11 cellular contexts compared by ENCODE assay signal in genomic region chr7:92586403-92586802, GRCh38. TPM values are rescaled to one million over a fixed set of nuclear protein-coding genes. Genes with fewer than 3 reads are reported as not detected.
DNase-seq lines count a peak whose midpoint lies in the region; ATAC-seq and TF ChIP-seq lines count a peak whose summit lies in the region.
"Had no signal": no experiment of that assay in that cellular context is flagged by ENCODE, and none has a peak within 500 bp of the region (broad histone marks: within the 10 kb centered on the region; RNA-seq: fewer than 3 reads in every experiment).

No MANE protein-coding gene starts in this region.

- H3K9me2 ChIP-seq in PC-9 (ENCODE audit: insufficient read depth) = no peaks in the 10 kb centered on the region

- peaks cover 11% of the 10 kb centered on the region for H3K27me3 Mint-ChIP-seq in activated naive CD4-positive, alpha-beta T cell treated with anti-CD3 and anti-CD28 coated beads, Interleukin-2, amount 10 ng/mL, durations not matched to agents 7 days and 5 days
- no peaks in the 10 kb centered on the region for H3K27me3 Mint-ChIP-seq in Caco-2 (ENCODE audit: insufficient read depth, unreplicated experiment)

- H3K27ac Mint-ChIP-seq in activated naive CD4-positive, alpha-beta T cell treated with anti-CD3 and anti-CD28 coated beads, Interleukin-2, amount 50 U/mL, for 72 hours = peak overlapping the region; percentile 5 to 69
- H3K27ac Mint-ChIP-seq in activated naive CD4-positive, alpha-beta T cell treated with anti-CD3 and anti-CD28 coated beads, Interleukin-2, amount 10 ng/mL, durations not matched to agents 7 days and 5 days = no peak overlapping the region
- H3K27ac Mint-ChIP-seq in stimulated activated effector memory CD8-positive, alpha-beta T cell treated with anti-CD3 and anti-CD28 coated beads, Interleukin-12 subunit alpha, Interleukin-12 subunit beta, amount 100 ng/mL, for 72 hours = peak overlapping the region; percentile 17
- no peak overlapping the region for H3K27ac Mint-ChIP-seq in Caco-2 (ENCODE audit: unreplicated experiment)

- no TSS peak for BruUV-seq in PC-9 (replicated peaks; lab: Mats Ljungman, UMichigan)
- no TSS peak for BruUV-seq in Caco-2 (replicated peaks; lab: Mats Ljungman, UMichigan)

- no peak for ATAC-seq in activated naive CD4-positive, alpha-beta T cell treated with anti-CD3 and anti-CD28 coated beads, Interleukin-2, amount 50 U/mL, for 72 hours
- no peak for ATAC-seq in stimulated activated effector memory CD8-positive, alpha-beta T cell treated with anti-CD3 and anti-CD28 coated beads, Interleukin-12 subunit alpha, Interleukin-12 subunit beta, amount 100 ng/mL, for 72 hours
- no peak for ATAC-seq in HG02571 (IDR thresholded peaks at IDR 0.05; ENCODE audit: unreplicated experiment)
- no peak for ATAC-seq in GM19328 (IDR thresholded peaks at IDR 0.05; ENCODE audit: unreplicated experiment)

- no peak for TF ChIP-seq POLR2A in erythroblast (IDR thresholded peaks at IDR 0.05; ENCODE audit: low read length)

- H3K27me3 ChIP-seq in PC-9 (ENCODE audit: insufficient read depth, low read depth) = no peaks in the 10 kb centered on the region
- no peaks in the 10 kb centered on the region for H3K27me3 ChIP-seq in Caco-2 (replicated peaks; ENCODE audit: control insufficient read depth, insufficient read depth, low read length)

- POLR2A ChIA-PET in PC-9 (lab: Charles Lee; ENCODE audit: unreplicated experiment) = no interaction called here
- POLR2A ChIA-PET in Caco-2 (lab: Charles Lee) = no interaction called here

- peaks cover 0 to 3% of the 10 kb centered on the region in 2 donors for H3K9me3 Mint-ChIP-seq in activated naive CD4-positive, alpha-beta T cell treated with anti-CD3 and anti-CD28 coated beads, Interleukin-2, amount 50 U/mL, for 72 hours
- peaks cover 9% of the 10 kb centered on the region for H3K9me3 Mint-ChIP-seq in activated naive CD4-positive, alpha-beta T cell treated with anti-CD3 and anti-CD28 coated beads, Interleukin-2, amount 10 ng/mL, durations not matched to agents 7 days and 5 days
- H3K9me3 Mint-ChIP-seq in stimulated activated effector memory CD8-positive, alpha-beta T cell treated with anti-CD3 and anti-CD28 coated beads, Interleukin-12 subunit alpha, Interleukin-12 subunit beta, amount 100 ng/mL, for 72 hours = peaks cover 5% of the 10 kb centered on the region
- peaks cover 9% of the 10 kb centered on the region for H3K9me3 Mint-ChIP-seq in Caco-2 (ENCODE audit: unreplicated experiment)

- H3K27ac ChIP-seq in PC-9 = peak overlapping the region; percentile 35; the same call in 1 of the 2 replicates
- H3K27ac ChIP-seq: HL-60 had no signal

- H3K4me3 ChIP-seq in PC-9 = no peak overlapping the region; the same call in 1 of the 2 replicates
- no peak overlapping the region for H3K4me3 ChIP-seq in Caco-2 (ENCODE audit: low read depth, low read length)

- peaks cover 54% of the 10 kb centered on the region for H3K4me1 Mint-ChIP-seq in activated naive CD4-positive, alpha-beta T cell treated with anti-CD3 and anti-CD28 coated beads, Interleukin-2, amount 10 ng/mL, durations not matched to agents 7 days and 5 days
- H3K4me1 Mint-ChIP-seq in stimulated activated effector memory CD8-positive, alpha-beta T cell treated with anti-CD3 and anti-CD28 coated beads, Interleukin-12 subunit alpha, Interleukin-12 subunit beta, amount 100 ng/mL, for 72 hours = peaks cover 55% of the 10 kb centered on the region
- peaks cover 19% of the 10 kb centered on the region for H3K4me1 Mint-ChIP-seq in Caco-2 (ENCODE audit: low read depth, unreplicated experiment)

- H3K4me1 ChIP-seq in PC-9 (replicated peaks; ENCODE audit: insufficient read depth) (peaks cover 31% of the 10 kb centered on the region), Caco-2 (peaks cover 23% of the 10 kb centered on the region)

- no peak overlapping the region for H3K4me3 Mint-ChIP-seq in activated naive CD4-positive, alpha-beta T cell treated with anti-CD3 and anti-CD28 coated beads, Interleukin-2, amount 10 ng/mL, durations not matched to agents 7 days and 5 days
- peak overlapping the region; percentile 1 for H3K4me3 Mint-ChIP-seq in stimulated activated effector memory CD8-positive, alpha-beta T cell treated with anti-CD3 and anti-CD28 coated beads, Interleukin-12 subunit alpha, Interleukin-12 subunit beta, amount 100 ng/mL, for 72 hours
- no peak overlapping the region for H3K4me3 Mint-ChIP-seq in Caco-2 (ENCODE audit: unreplicated experiment)

- peak overlapping the region; percentile 37 for H3K4me2 ChIP-seq in PC-9

- H3K9me3 ChIP-seq in PC-9 (ENCODE audit: insufficient read depth, low read depth) (no peaks in the 10 kb centered on the region), Caco-2 (no peaks in the 10 kb centered on the region)

- CTCF ChIA-PET in activated naive CD4-positive, alpha-beta T cell treated with anti-CD3 and anti-CD28 coated beads, Interleukin-2, amount 10 ng/mL, durations not matched to agents 7 days and 5 days (lab: Charles Lee) = interaction anchor here (1.2 to 2.1 kb wide), 2 partner anchors 12 to 24 kb away, joined by 3 to 6 read pairs; no protein-coding TSS in a partner anchor
- CTCF ChIA-PET in PC-9 (lab: Charles Lee) (no interaction called here), Caco-2 (lab: Charles Lee) (no interaction called here)

- 0 out of 2 replicates have a peak, but pooled peaks cover 11% of the 10 kb centered on the region for H3F3A ChIP-seq in PC-9 (ENCODE audit: insufficient read depth, low read depth)

- no peak for DNase-seq in activated naive CD4-positive, alpha-beta T cell treated with anti-CD3 and anti-CD28 coated beads, Interleukin-2, amount 50 U/mL, for 72 hours (ENCODE audit: low spot score in 2 of 2)
- DNase-seq in activated naive CD4-positive, alpha-beta T cell treated with anti-CD3 and anti-CD28 coated beads, Interleukin-2, amount 10 ng/mL, durations not matched to agents 7 days and 5 days = no peak
- DNase-seq in PC-9 (no peak), erythroblast (lab: John Stamatoyannopoulos, UW) (peak; percentile 64), Caco-2 (no peak)
- DNase-seq in stimulated activated effector memory CD8-positive, alpha-beta T cell treated with anti-CD3 and anti-CD28 coated beads, Interleukin-12 subunit alpha, Interleukin-12 subunit beta, amount 100 ng/mL, for 72 hours (ENCODE audit: low spot score in 2 of 2) = no peak
- DNase-seq: effector memory CD4-positive, alpha-beta T cell; NCI-H226 had no signal

- peaks cover 30 to 46% of the 10 kb centered on the region in 2 donors for H3K36me3 Mint-ChIP-seq in activated naive CD4-positive, alpha-beta T cell treated with anti-CD3 and anti-CD28 coated beads, Interleukin-2, amount 50 U/mL, for 72 hours
- H3K36me3 Mint-ChIP-seq in activated naive CD4-positive, alpha-beta T cell treated with anti-CD3 and anti-CD28 coated beads, Interleukin-2, amount 10 ng/mL, durations not matched to agents 7 days and 5 days = peaks cover 34% of the 10 kb centered on the region
- peaks cover 55% of the 10 kb centered on the region for H3K36me3 Mint-ChIP-seq in stimulated activated effector memory CD8-positive, alpha-beta T cell treated with anti-CD3 and anti-CD28 coated beads, Interleukin-12 subunit alpha, Interleukin-12 subunit beta, amount 100 ng/mL, for 72 hours
- peaks cover 26% of the 10 kb centered on the region for H3K36me3 Mint-ChIP-seq in Caco-2 (ENCODE audit: insufficient read depth, unreplicated experiment)

- peaks cover 84% of the 10 kb centered on the region for H3K79me2 ChIP-seq in PC-9 (ENCODE audit: low read depth)

- H2AFZ ChIP-seq in PC-9 = no peak overlapping the region

- H3K36me3 ChIP-seq in PC-9 (ENCODE audit: low read depth) (peaks cover 18% of the 10 kb centered on the region), Caco-2 (ENCODE audit: control insufficient read depth, insufficient read depth, low read length) (no peaks in the 10 kb centered on the region; the same call in 1 of the 2 replicates)

- no peak for TF ChIP-seq CTCF in PC-9 (conservative IDR thresholded peaks at IDR 0.05)
- TF ChIP-seq CTCF in Caco-2 (IDR thresholded peaks at IDR 0.05; ENCODE audit: insufficient read depth in 1 of 2, low read depth in 1 of 2, low read length in 1 of 2, severe bottlenecking in 1 of 2, unreplicated experiment in 1 of 2) = no peak

- peaks cover 58% of the 10 kb centered on the region for H4K20me1 ChIP-seq in PC-9 (ENCODE audit: insufficient read depth)

- intact Hi-C loops in PC-9 (cut with micrococcal nuclease; ENCODE audit: unreplicated experiment) (no loop called here), Caco-2 (cut with micrococcal nuclease; ENCODE audit: unreplicated experiment) (no loop called here)

RNA-seq across cellular contexts. Expression of gene FAM133B, which starts 3.8 kb away (rescaled TPM):
- 10 to 100 TPM; 28.4 to 34.9 TPM for total RNA-seq in activated naive CD4-positive, alpha-beta T cell treated with anti-CD3 and anti-CD28 coated beads, Interleukin-2, amount 50 U/mL, for 72 hours
- total RNA-seq in PC-9 (2021) = 33.7 TPM in 2 replicates
- total RNA-seq in Caco-2 (2022) = 41.9 and 42.5 TPM in 2 replicates

RNA-seq across cellular contexts. Expression of gene RBM48, which starts 57.8 kb away (rescaled TPM):
- 10 to 100 TPM; 13.2 to 22.3 TPM for total RNA-seq in activated naive CD4-positive, alpha-beta T cell treated with anti-CD3 and anti-CD28 coated beads, Interleukin-2, amount 50 U/mL, for 72 hours
- total RNA-seq in PC-9 (2021) (7.4 and 11.5 TPM in 2 replicates), Caco-2 (2022) (14.2 and 14.4 TPM in 2 replicates)

RNA-seq across cellular contexts. Expression of gene PEX1, which starts 58.1 kb away (rescaled TPM):
- total RNA-seq in activated naive CD4-positive, alpha-beta T cell treated with anti-CD3 and anti-CD28 coated beads, Interleukin-2, amount 50 U/mL, for 72 hours = 10 to 100 TPM; 12.4 to 15.8 TPM
- total RNA-seq in PC-9 (2021) = 13.4 and 20.2 TPM in 2 replicates
- 19.5 and 20.1 TPM in 2 replicates for total RNA-seq in Caco-2 (2022)

Comparison
In these comparisons a context has a peak if more than half of its experiments do, and no peak if none do; other contexts are left out.
1. H3K27ac Mint-ChIP-seq: peak in activated naive CD4-positive, alpha-beta T cell treated with anti-CD3 and anti-CD28 coated beads, Interleukin-2, amount 50 U/mL, for 72 hours (2 of 2) and stimulated activated effector memory CD8-positive, alpha-beta T cell treated with anti-CD3 and anti-CD28 coated beads, Interleukin-12 subunit alpha, Interleukin-12 subunit beta, amount 100 ng/mL, for 72 hours (single experiment); none in activated naive CD4-positive, alpha-beta T cell treated with anti-CD3 and anti-CD28 coated beads, Interleukin-2, amount 10 ng/mL, durations not matched to agents 7 days and 5 days (single experiment) and Caco-2 (single experiment).
2. DNase-seq: peak in erythroblast (2 of 2); none in activated naive CD4-positive, alpha-beta T cell treated with anti-CD3 and anti-CD28 coated beads, Interleukin-2, amount 50 U/mL, for 72 hours (0 of 2), activated naive CD4-positive, alpha-beta T cell treated with anti-CD3 and anti-CD28 coated beads, Interleukin-2, amount 10 ng/mL, durations not matched to agents 7 days and 5 days (single experiment), PC-9 (0 of 2), stimulated activated effector memory CD8-positive, alpha-beta T cell treated with anti-CD3 and anti-CD28 coated beads, Interleukin-12 subunit alpha, Interleukin-12 subunit beta, amount 100 ng/mL, for 72 hours (0 of 2) and Caco-2 (0 of 2).